In the genomic region with DNA sequence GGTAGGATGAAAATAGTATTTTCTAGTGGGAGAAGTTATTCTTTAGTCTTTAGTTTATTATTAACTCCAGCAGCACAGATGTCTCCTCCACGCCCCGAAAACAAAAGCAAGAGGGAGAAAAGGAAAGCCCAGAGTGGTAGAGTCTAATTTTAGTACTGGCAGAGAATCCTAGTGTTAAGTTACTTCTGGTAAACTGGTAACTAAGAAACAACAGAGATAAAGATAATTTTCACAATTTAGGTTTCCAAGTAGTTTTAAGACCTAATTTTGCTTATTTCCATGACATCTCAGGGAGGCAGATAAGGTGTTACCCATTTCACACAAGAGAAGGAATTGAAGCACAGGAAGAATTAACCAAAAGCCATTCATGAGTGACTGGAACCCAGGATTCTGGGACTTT, we compare ENCODE assay signal across 9 cellular contexts. TPM values are rescaled to one million over a fixed set of nuclear protein-coding genes. Genes with fewer than 3 reads are reported as not detected.
DNase-seq lines count a peak whose midpoint lies in the region; ATAC-seq and TF ChIP-seq lines count a peak whose summit lies in the region.
"Had no signal": no experiment of that assay in that cellular context is flagged by ENCODE, and none has a peak within 500 bp of the region (broad histone marks: within the 10 kb centered on the region; RNA-seq: fewer than 3 reads in every experiment).

No MANE protein-coding gene starts in this region.

- H3K4me3 ChIP-seq in Caco-2 (ENCODE audit: low read depth, low read length) (no peak overlapping the region), parathyroid adenoma (ENCODE audit: low read depth, low read length) (no peak overlapping the region), HAP-1 (no peak overlapping the region)

- H3K9ac ChIP-seq in parathyroid adenoma = no peak overlapping the region

- intact Hi-C loops in Caco-2 (cut with micrococcal nuclease; ENCODE audit: unreplicated experiment) = no loop called here

- no peak for DNase-seq in Caco-2
- peak; percentile 21 for DNase-seq in RPMI7951 (ENCODE audit: low read depth)
- DNase-seq in glomerular visceral epithelial cell (ENCODE audit: extremely low spot score) = peak; percentile 23
- DNase-seq in NK-92 (lab: John Stamatoyannopoulos, UW; ENCODE audit: unreplicated experiment) = no peak
- no peak for DNase-seq in HAP-1 (ENCODE audit: low spot score in 2 of 2)
- no peak for DNase-seq in NCI-H146 (lab: John Stamatoyannopoulos, UW)
- DNase-seq: NCI-H1436 treated with DMSO at 0.1 percent for 48 hours had no signal

- POLR2A ChIA-PET in Caco-2 (lab: Charles Lee) = interaction anchor here (1.3 kb wide), 1 partner anchor 16 kb away, joined by 5 read pairs; no protein-coding TSS in a partner anchor

- no peak overlapping the region for H3K4me3 Mint-ChIP-seq in Caco-2 (ENCODE audit: unreplicated experiment)

- H3K4me2 ChIP-seq in parathyroid adenoma (ENCODE audit: low read length) = peak overlapping the region; percentile 44

- no TSS peak for BruUV-seq in Caco-2 (replicated peaks; lab: Mats Ljungman, UMichigan)

- no peak overlapping the region for H2AFZ ChIP-seq in parathyroid adenoma

- H3K36me3 ChIP-seq in Caco-2 (ENCODE audit: control insufficient read depth, insufficient read depth, low read length) (no peaks in the 10 kb centered on the region; the same call in 1 of the 2 replicates), parathyroid adenoma (ENCODE audit: control insufficient read depth, insufficient read depth, low read length) (no peaks in the 10 kb centered on the region), HAP-1 (replicated peaks) (peaks cover 23% of the 10 kb centered on the region)

- in situ Hi-C loops in HAP-1 (cut with MboI; ENCODE audit: low sequenced_read_pairs) = no loop called here

- peak overlapping the region; percentile 62 for H3K27ac ChIP-seq in parathyroid adenoma

- H3K27me3 Mint-ChIP-seq in Caco-2 (ENCODE audit: insufficient read depth, unreplicated experiment) = no peaks in the 10 kb centered on the region

- no peak for ATAC-seq in GM21390 (IDR thresholded peaks at IDR 0.05; ENCODE audit: unreplicated experiment)

- peaks cover 17% of the 10 kb centered on the region for H3K4me1 Mint-ChIP-seq in Caco-2 (ENCODE audit: low read depth, unreplicated experiment)

- H3K27me3 ChIP-seq in Caco-2 (replicated peaks; ENCODE audit: control insufficient read depth, insufficient read depth, low read length) (no peaks in the 10 kb centered on the region), parathyroid adenoma (ENCODE audit: control insufficient read depth, insufficient read depth, low read length) (no peaks in the 10 kb centered on the region), HAP-1 (ENCODE audit: low read depth) (no peaks in the 10 kb centered on the region)

- peaks cover 6% of the 10 kb centered on the region for H3K36me3 Mint-ChIP-seq in Caco-2 (ENCODE audit: insufficient read depth, unreplicated experiment)

- CTCF ChIA-PET in Caco-2 (lab: Charles Lee) = interaction anchor here (0.5 to 2.1 kb wide), 2 partner anchors 16 to 239 kb away, joined by 4 to 17 read pairs; a partner anchor contains a TSS

- peak overlapping the region; percentile 69 for H3K27ac Mint-ChIP-seq in Caco-2 (ENCODE audit: unreplicated experiment)

- TF ChIP-seq CTCF in Caco-2 (IDR thresholded peaks at IDR 0.05; ENCODE audit: insufficient read depth in 1 of 2, low read depth in 1 of 2, low read length in 1 of 2, severe bottlenecking in 1 of 2, unreplicated experiment in 1 of 2) = no peak
- no peak for TF ChIP-seq CTCF in parathyroid adenoma (IDR thresholded peaks at IDR 0.05)

- H3K9me3 ChIP-seq in Caco-2 = no peaks in the 10 kb centered on the region
- H3K9me3 ChIP-seq in parathyroid adenoma (ENCODE audit: control insufficient read depth, low read length) = no peaks in the 10 kb centered on the region
- no peaks in the 10 kb centered on the region for H3K9me3 ChIP-seq in HAP-1

- H3K9me3 Mint-ChIP-seq in Caco-2 (ENCODE audit: unreplicated experiment) = no peaks in the 10 kb centered on the region

- H3K79me2 ChIP-seq in parathyroid adenoma = no peaks in the 10 kb centered on the region

- H3K4me1 ChIP-seq in Caco-2 = peaks cover 15% of the 10 kb centered on the region
- no peaks in the 10 kb centered on the region for H3K4me1 ChIP-seq in parathyroid adenoma
- peaks cover 10% of the 10 kb centered on the region for H3K4me1 ChIP-seq in HAP-1

RNA-seq across cellular contexts. Expression of a gene that starts 16.3 kb away (rescaled TPM):
- total RNA-seq in Caco-2 (2022) = 156 and 160 TPM in 2 replicates
- total RNA-seq in RPMI7951 (2014; rRNA removed; shearing (Covaris generic)) = 318 and 375 TPM in 2 replicates

RNA-seq across cellular contexts. Expression of a gene that starts 33.4 kb away (rescaled TPM):
- 26.9 and 28.7 TPM in 2 replicates for total RNA-seq in Caco-2 (2022)
- total RNA-seq in RPMI7951 (2014; rRNA removed; shearing (Covaris generic)) = 6.4 and 8.9 TPM in 2 replicates

Comparison
In these comparisons a context has a peak if more than half of its experiments do, and no peak if none do; other contexts are left out.
1. DNase-seq: peak in RPMI7951 (single experiment) and glomerular visceral epithelial cell (single experiment); none in Caco-2 (0 of 2), NK-92 (single experiment), HAP-1 (0 of 2) and NCI-H146 (single experiment).